Comparison of ENCODE assay signal across 8 cellular contexts in genomic region chr12:27969901-27970390, GRCh38. TPM values are rescaled to one million over a fixed set of nuclear protein-coding genes. Genes with fewer than 3 reads are reported as not detected.
A peak's percentile ranks its signal among the peaks of the same experiment; 100 is the strongest.
DNase-seq lines count a peak whose midpoint lies in the region; ATAC-seq and TF ChIP-seq lines count a peak whose summit lies in the region.

No MANE protein-coding gene starts in this region.

- H2BK12ac ChIP-seq in trophoblast cell (ENCODE audit: low read length), result peak overlapping the region; percentile 30

- DNase-seq in NOMO-1 treated with DMSO at 0.1 percent for 48 hours (lab: John Stamatoyannopoulos, UW; ENCODE audit: unreplicated experiment), result peak; percentile 40
- DNase-seq in activated naive CD4-positive, alpha-beta T cell treated with anti-CD3 and anti-CD28 coated beads, Interleukin-2, amount 10 ng/mL, durations not matched to agents 7 days and 5 days, result peak; percentile 57
- peak; percentile 73 to 75 for DNase-seq in cardiac muscle cell (ENCODE audit: low read depth in 1 of 2, low spot score in 1 of 2)
- peak; percentile 75 to 78 for DNase-seq in trophoblast cell
- no peak for DNase-seq in NCI-H446 (lab: John Stamatoyannopoulos, UW)

- no peak overlapping the region for H2BK120ac ChIP-seq in trophoblast cell (ENCODE audit: insufficient read depth, low read length, poor library complexity)

- no peak overlapping the region for H3K27ac Mint-ChIP-seq in activated naive CD4-positive, alpha-beta T cell treated with anti-CD3 and anti-CD28 coated beads, Interleukin-2, amount 10 ng/mL, durations not matched to agents 7 days and 5 days

- peak overlapping the region; percentile 50 for H3K27ac ChIP-seq in ACC112 (ENCODE audit: low read depth, low read length)
- H3K27ac ChIP-seq in cardiac muscle cell, result no peak overlapping the region
- H3K27ac ChIP-seq in trophoblast cell (ENCODE audit: low read depth, low read length), result peak overlapping the region; percentile 15

- H3K79me2 ChIP-seq in ACC112 (ENCODE audit: control insufficient read depth, insufficient read depth, low read length, unreplicated experiment) (no peaks in the 10 kb centered on the region), trophoblast cell (ENCODE audit: control insufficient read depth, insufficient read depth, low read length, poor library complexity) (no peaks in the 10 kb centered on the region)

- peak; percentile 10 for TF ChIP-seq CTCF in cardiac muscle cell (IDR thresholded peaks at IDR 0.05; ENCODE audit: low read depth, low read length)

- WGBS in trophoblast cell (ENCODE audit: extremely low coverage, insufficient coverage, insufficient read length), result no CpG with 5 or more reads among the region's 48 CpGs

- H2AK5ac ChIP-seq in trophoblast cell (ENCODE audit: low read length), result no peak overlapping the region

- H4K91ac ChIP-seq in trophoblast cell (ENCODE audit: low read depth, low read length), result peak overlapping the region; percentile 28

- CTCF ChIA-PET in activated naive CD4-positive, alpha-beta T cell treated with anti-CD3 and anti-CD28 coated beads, Interleukin-2, amount 10 ng/mL, durations not matched to agents 7 days and 5 days (lab: Charles Lee), result interaction anchor here (1.7 kb wide), 1 partner anchor 903 kb away, joined by 5 read pairs; no protein-coding TSS in a partner anchor

- H3K4me3 ChIP-seq in ACC112 (ENCODE audit: low read depth, low read length), result peak overlapping the region; percentile 83
- H3K4me3 ChIP-seq in cardiac muscle cell, result peak overlapping the region; percentile 38
- H3K4me3 ChIP-seq in trophoblast cell (ENCODE audit: low read depth, low read length), result peak overlapping the region; percentile 72

- H3K9me3 Mint-ChIP-seq in activated naive CD4-positive, alpha-beta T cell treated with anti-CD3 and anti-CD28 coated beads, Interleukin-2, amount 10 ng/mL, durations not matched to agents 7 days and 5 days, result no peaks in the 10 kb centered on the region

- H3K36me3 Mint-ChIP-seq in activated naive CD4-positive, alpha-beta T cell treated with anti-CD3 and anti-CD28 coated beads, Interleukin-2, amount 10 ng/mL, durations not matched to agents 7 days and 5 days, result no peaks in the 10 kb centered on the region

- peaks cover 13% of the 10 kb centered on the region for H3K79me1 ChIP-seq in trophoblast cell (ENCODE audit: low read length)

- peak overlapping the region; percentile 68 for H3K4me3 Mint-ChIP-seq in activated naive CD4-positive, alpha-beta T cell treated with anti-CD3 and anti-CD28 coated beads, Interleukin-2, amount 10 ng/mL, durations not matched to agents 7 days and 5 days

- H2AFZ ChIP-seq in ACC112 (ENCODE audit: low read length, unreplicated experiment) (peak overlapping the region; percentile 69), trophoblast cell (ENCODE audit: insufficient read depth, low read length, poor library complexity) (peak overlapping the region; percentile 75)

- H4K12ac ChIP-seq in trophoblast cell (ENCODE audit: low read depth, low read length), result no peak overlapping the region

- no peak overlapping the region for H2BK5ac ChIP-seq in trophoblast cell (ENCODE audit: low read depth, low read length, poor library complexity)

- ATAC-seq in GM18519 (IDR thresholded peaks at IDR 0.05; ENCODE audit: low FRiP score, unreplicated experiment) (peak; percentile 62), HG02981 (IDR thresholded peaks at IDR 0.05; ENCODE audit: unreplicated experiment) (peak; percentile 83)

- peaks cover 86% of the 10 kb centered on the region for H3K27me3 Mint-ChIP-seq in activated naive CD4-positive, alpha-beta T cell treated with anti-CD3 and anti-CD28 coated beads, Interleukin-2, amount 10 ng/mL, durations not matched to agents 7 days and 5 days

- peaks cover 19% of the 10 kb centered on the region for H3K4me1 Mint-ChIP-seq in activated naive CD4-positive, alpha-beta T cell treated with anti-CD3 and anti-CD28 coated beads, Interleukin-2, amount 10 ng/mL, durations not matched to agents 7 days and 5 days

- H3K23ac ChIP-seq in trophoblast cell (ENCODE audit: low read length), result no peak overlapping the region

- no peak overlapping the region for H3K18ac ChIP-seq in trophoblast cell (ENCODE audit: low read length)

- H3K9me3 ChIP-seq in cardiac muscle cell (ENCODE audit: low read depth) (no peaks in the 10 kb centered on the region), trophoblast cell (ENCODE audit: insufficient read depth, low read depth, low read length) (peaks cover 2% of the 10 kb centered on the region)

- H3K9ac ChIP-seq in trophoblast cell (ENCODE audit: low read length), result no peak overlapping the region

- H3K14ac ChIP-seq in trophoblast cell (ENCODE audit: low read length), result no peak overlapping the region

- H4K8ac ChIP-seq in trophoblast cell (ENCODE audit: low read depth, low read length), result no peak overlapping the region

- H3K4ac ChIP-seq in trophoblast cell (ENCODE audit: low read depth, low read length), result no peak overlapping the region

- H3K4me2 ChIP-seq in trophoblast cell (ENCODE audit: low read length), result peak overlapping the region; percentile 94

- H3K27me3 ChIP-seq in ACC112 (ENCODE audit: insufficient read depth, low read length) (no peaks in the 10 kb centered on the region), cardiac muscle cell (peaks cover 100% of the 10 kb centered on the region), trophoblast cell (ENCODE audit: insufficient read depth, low read length) (peaks cover 42% of the 10 kb centered on the region)

- H3K36me3 ChIP-seq in ACC112 (ENCODE audit: insufficient read depth, low read length) (no peaks in the 10 kb centered on the region), cardiac muscle cell (no peaks in the 10 kb centered on the region), trophoblast cell (ENCODE audit: control insufficient read depth in 1 of 2, insufficient read depth in 2 of 2, low read length in 2 of 2) (no peaks in the 10 kb centered on the region)

- H3K4me1 ChIP-seq in ACC112 (ENCODE audit: control insufficient read depth, insufficient read depth, low read length, unreplicated experiment) (peaks cover 44% of the 10 kb centered on the region), cardiac muscle cell (ENCODE audit: low read depth) (peaks cover 4% of the 10 kb centered on the region), trophoblast cell (ENCODE audit: control insufficient read depth in 1 of 2, insufficient read depth in 2 of 2, low read length in 2 of 2) (peaks cover 9 to 15% of the 10 kb centered on the region in 2 experiments)

RNA-seq across cellular contexts. Expression of gene PTHLH, which starts 2.6 kb away (rescaled TPM):
- not detected in 2 replicates for total RNA-seq in cardiac muscle cell
- polyA plus RNA-seq in cardiac muscle cell, result 0.20 TPM in 1 of 2 replicates, not detected in the other
- 8.8 and 9.3 TPM in 2 replicates for polyA plus RNA-seq in trophoblast cell (2013)

Comparison
In these comparisons a context has a peak if more than half of its experiments do, and no peak if none do; other contexts are left out.
1. DNase-seq: peak in NOMO-1 treated with DMSO at 0.1 percent for 48 hours (single experiment), activated naive CD4-positive, alpha-beta T cell treated with anti-CD3 and anti-CD28 coated beads, Interleukin-2, amount 10 ng/mL, durations not matched to agents 7 days and 5 days (single experiment), cardiac muscle cell (2 of 2) and trophoblast cell (2 of 2); none in NCI-H446 (0 of 2).
2. Peak in every context shown above with its lines, with median percentiles within 50 percentile points of each other: H3K4me3 ChIP-seq.